Comparison of ENCODE assay signal across 26 cellular contexts in the genomic region with DNA sequence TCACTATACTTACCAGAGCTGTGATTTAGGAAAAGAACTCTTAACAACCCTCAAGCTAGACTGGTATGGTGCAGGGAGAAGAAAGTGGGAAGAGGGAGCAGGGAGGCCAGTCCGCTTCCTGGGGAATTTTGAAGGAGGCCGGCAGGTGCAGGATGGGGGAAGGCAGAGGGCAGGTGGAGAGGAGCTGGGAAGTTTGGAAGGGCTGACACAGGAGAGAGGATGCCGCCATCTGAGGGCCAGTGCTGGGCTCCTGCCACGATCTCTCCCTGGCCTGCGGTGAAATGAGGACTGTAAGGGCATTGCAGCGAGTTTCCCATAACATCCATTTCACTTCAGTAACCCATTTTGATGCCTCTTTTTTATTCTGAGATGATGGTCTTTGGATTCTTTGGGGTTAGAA.
"Had no signal": no experiment of that assay in that cellular context is flagged by ENCODE, and none has a peak within 500 bp of the region (broad histone marks: within the 10 kb centered on the region; RNA-seq: fewer than 3 reads in every experiment).

No MANE protein-coding gene starts in this region.

- H3K9me3 Mint-ChIP-seq: activated naive CD4-positive, alpha-beta T cell treated with anti-CD3 and anti-CD28 coated beads, Interleukin-2, amount 50 U/mL, for 72 hours; activated naive CD8-positive, alpha-beta T cell treated with anti-CD3 and anti-CD28 coated beads, Interleukin-2, amount 50 U/mL, for 24 hours; activated T-cell treated with anti-CD3 and anti-CD28 coated beads, Interleukin-2, amount 50 U/mL, for 4 hours; T-helper 1 cell treated with Interleukin-12 subunit alpha and Interleukin-12 subunit beta and Interleukin-4 antibody, amounts not matched to agents 30 μg/mL and 1 μg/mL, for 36 hours had no signal

- H3K36me3 Mint-ChIP-seq: activated CD8-positive, alpha-beta memory T cell treated with anti-CD3 and anti-CD28 coated beads, Interleukin-2, amount 10 ng/mL, durations not matched to agents 7 days and 5 days; activated naive CD4-positive, alpha-beta T cell treated with anti-CD3 and anti-CD28 coated beads, Interleukin-2, amount 50 U/mL, for 72 hours; WTC11 had no signal

- H3K4me1 ChIP-seq: SJSA1 had no signal

- H3K27ac Mint-ChIP-seq: activated CD8-positive, alpha-beta memory T cell treated with anti-CD3 and anti-CD28 coated beads, Interleukin-2, amount 10 ng/mL, durations not matched to agents 7 days and 5 days; activated naive CD4-positive, alpha-beta T cell treated with anti-CD3 and anti-CD28 coated beads, Interleukin-2, amount 50 U/mL, for 72 hours; activated naive CD8-positive, alpha-beta T cell treated with anti-CD3 and anti-CD28 coated beads, Interleukin-2, amount 50 U/mL, for 24 hours; T-helper 1 cell treated with Interleukin-12 subunit alpha and Interleukin-12 subunit beta and Interleukin-4 antibody, amounts not matched to agents 30 μg/mL and 1 μg/mL, for 36 hours; WTC11 had no signal

- H3K9me3 ChIP-seq: MG63, SJSA1 had no signal

- H3K36me3 ChIP-seq: MG63, SJSA1 had no signal

- H3K4me3 Mint-ChIP-seq: activated CD8-positive, alpha-beta memory T cell treated with anti-CD3 and anti-CD28 coated beads, Interleukin-2, amount 10 ng/mL, durations not matched to agents 7 days and 5 days; activated naive CD8-positive, alpha-beta T cell treated with anti-CD3 and anti-CD28 coated beads, Interleukin-2, amount 50 U/mL, for 24 hours; activated T-cell treated with anti-CD3 and anti-CD28 coated beads, Interleukin-2, amount 50 U/mL, for 4 hours; T-helper 1 cell treated with Interleukin-12 subunit alpha and Interleukin-12 subunit beta and Interleukin-4 antibody, amounts not matched to agents 30 μg/mL and 1 μg/mL, for 36 hours; WTC11 had no signal

- H3K4me1 Mint-ChIP-seq: activated CD8-positive, alpha-beta memory T cell treated with anti-CD3 and anti-CD28 coated beads, Interleukin-2, amount 10 ng/mL, durations not matched to agents 7 days and 5 days; activated naive CD8-positive, alpha-beta T cell treated with anti-CD3 and anti-CD28 coated beads, Interleukin-2, amount 50 U/mL, for 24 hours had no signal

- H3K4me3 ChIP-seq: MG63, SJSA1 had no signal

- DNase-seq: activated CD4-positive, alpha-beta T cell treated with anti-CD3 and anti-CD28 coated beads for 48 hours; activated CD4-positive, alpha-beta T cell treated with anti-CD3 and anti-CD28 coated beads, Interleukin-2, amount 50 U/mL, for 4 hours; activated CD4-positive, CD25-positive, alpha-beta regulatory T cell treated with anti-CD3 and anti-CD28 coated beads, Interleukin-2, amount 50 U/mL, for 72 hours; activated CD8-positive, alpha-beta memory T cell treated with anti-CD3 and anti-CD28 coated beads, Interleukin-2, amount 10 ng/mL, durations not matched to agents 7 days and 5 days; activated effector memory CD4-positive, alpha-beta T cell treated with anti-CD3 and anti-CD28 coated beads, Interleukin-2, amount 50 U/mL, for 16 hours; activated naive CD4-positive, alpha-beta T cell treated with Interleukin-2 at 50 U/mL for 16 hours; activated naive CD8-positive, alpha-beta T cell treated with anti-CD3 and anti-CD28 coated beads, Interleukin-2, amount 50 U/mL, for 24 hours; activated T-cell treated with anti-CD3 and anti-CD28 coated beads, Interleukin-2, amount 50 U/mL, for 4 hours; amygdala; central memory CD4-positive, alpha-beta T cell; MG63; MV-4-11; NCI-H1092 treated with DMSO at 0.1 percent for 48 hours; NCI-H1417 treated with DMSO at 0.1 percent for 48 hours; NCI-H1694; NCI-H2029 treated with DMSO at 0.1 percent for 48 hours; NCI-H345; NCI-H510A; NK-92 treated with Interleukin-12 subunit alpha and Interleukin-12 subunit beta, amount 100 ng/mL, for 24 hours; OCI-M1; RPMI8226; SW 1271 had no signal

- H3K27me3 ChIP-seq: MG63 had no signal
